ENCODE assay signal across 2 cellular contexts in the genomic region with DNA sequence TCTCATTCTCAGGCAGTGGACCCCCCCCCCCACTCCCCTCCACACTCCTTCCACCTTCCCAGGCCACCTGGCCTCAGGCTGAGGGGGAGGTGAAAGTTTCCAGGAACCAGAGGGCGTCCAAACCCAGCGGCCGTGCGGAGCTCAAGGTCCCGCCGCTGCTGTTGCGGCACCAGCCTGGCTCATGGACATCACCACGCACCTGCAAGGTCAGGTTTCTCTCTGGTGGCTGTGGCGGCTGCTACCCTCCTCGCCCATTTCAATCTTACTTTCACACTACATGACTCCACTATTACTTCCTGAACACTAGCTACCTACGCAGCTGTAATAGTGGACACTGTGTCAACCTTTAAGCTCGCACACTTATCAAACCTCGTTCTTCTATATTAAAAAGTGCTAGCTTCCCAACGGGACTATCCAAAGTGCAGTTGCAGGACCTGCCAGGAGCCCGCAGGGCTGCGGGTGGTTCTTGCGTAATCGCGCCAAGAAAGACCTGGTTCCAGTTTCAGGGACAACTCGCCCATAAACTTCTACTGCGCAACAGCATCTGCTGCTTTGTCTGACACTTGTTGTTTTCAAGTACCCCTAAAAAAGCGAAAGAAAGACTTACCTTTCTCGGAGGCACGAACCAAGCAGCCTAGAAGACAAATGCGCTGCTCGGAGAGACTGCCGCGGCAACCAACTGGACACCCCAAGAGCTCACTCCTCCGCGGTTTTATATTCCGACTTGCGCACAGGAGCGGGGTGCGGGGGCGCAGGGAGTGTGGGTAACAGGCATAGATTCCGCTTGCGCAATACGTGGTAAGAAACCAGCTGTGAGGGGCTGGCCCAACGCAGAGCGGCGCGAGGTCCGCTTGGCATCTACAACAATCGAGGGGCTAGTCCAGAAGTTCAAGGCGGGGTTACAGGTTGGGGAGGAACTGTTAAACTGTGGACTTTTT.
TF ChIP-seq lines count a peak whose summit lies in the region.

A gene with protein sequence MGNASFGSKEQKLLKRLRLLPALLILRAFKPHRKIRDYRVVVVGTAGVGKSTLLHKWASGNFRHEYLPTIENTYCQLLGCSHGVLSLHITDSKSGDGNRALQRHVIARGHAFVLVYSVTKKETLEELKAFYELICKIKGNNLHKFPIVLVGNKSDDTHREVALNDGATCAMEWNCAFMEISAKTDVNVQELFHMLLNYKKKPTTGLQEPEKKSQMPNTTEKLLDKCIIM (minus strand): TSS at position 687 of the 938 bp plus-strand sequence. CDS start 3,330 bp downstream, outside the sequence.

TF ChIP-seq in HepG2, 621 proteins besides CTCF, POLR2A, EP300 and RAD21 (continued from another document):
- no peak for TF ChIP-seq ZNF253 (CRISPR knock-in tag; IDR thresholded peaks at IDR 0.05; ENCODE audit: borderline replicate concordance)
- no peak for TF ChIP-seq SIX4 (CRISPR knock-in tag; IDR thresholded peaks at IDR 0.05)
- TF ChIP-seq HDAC6 (IDR thresholded peaks at IDR 0.05; ENCODE audit: low read depth, low read length) = no peak
- TF ChIP-seq SKI (IDR thresholded peaks at IDR 0.05; ENCODE audit: partially characterized antibody) = no peak
- TF ChIP-seq, protein P1, sequence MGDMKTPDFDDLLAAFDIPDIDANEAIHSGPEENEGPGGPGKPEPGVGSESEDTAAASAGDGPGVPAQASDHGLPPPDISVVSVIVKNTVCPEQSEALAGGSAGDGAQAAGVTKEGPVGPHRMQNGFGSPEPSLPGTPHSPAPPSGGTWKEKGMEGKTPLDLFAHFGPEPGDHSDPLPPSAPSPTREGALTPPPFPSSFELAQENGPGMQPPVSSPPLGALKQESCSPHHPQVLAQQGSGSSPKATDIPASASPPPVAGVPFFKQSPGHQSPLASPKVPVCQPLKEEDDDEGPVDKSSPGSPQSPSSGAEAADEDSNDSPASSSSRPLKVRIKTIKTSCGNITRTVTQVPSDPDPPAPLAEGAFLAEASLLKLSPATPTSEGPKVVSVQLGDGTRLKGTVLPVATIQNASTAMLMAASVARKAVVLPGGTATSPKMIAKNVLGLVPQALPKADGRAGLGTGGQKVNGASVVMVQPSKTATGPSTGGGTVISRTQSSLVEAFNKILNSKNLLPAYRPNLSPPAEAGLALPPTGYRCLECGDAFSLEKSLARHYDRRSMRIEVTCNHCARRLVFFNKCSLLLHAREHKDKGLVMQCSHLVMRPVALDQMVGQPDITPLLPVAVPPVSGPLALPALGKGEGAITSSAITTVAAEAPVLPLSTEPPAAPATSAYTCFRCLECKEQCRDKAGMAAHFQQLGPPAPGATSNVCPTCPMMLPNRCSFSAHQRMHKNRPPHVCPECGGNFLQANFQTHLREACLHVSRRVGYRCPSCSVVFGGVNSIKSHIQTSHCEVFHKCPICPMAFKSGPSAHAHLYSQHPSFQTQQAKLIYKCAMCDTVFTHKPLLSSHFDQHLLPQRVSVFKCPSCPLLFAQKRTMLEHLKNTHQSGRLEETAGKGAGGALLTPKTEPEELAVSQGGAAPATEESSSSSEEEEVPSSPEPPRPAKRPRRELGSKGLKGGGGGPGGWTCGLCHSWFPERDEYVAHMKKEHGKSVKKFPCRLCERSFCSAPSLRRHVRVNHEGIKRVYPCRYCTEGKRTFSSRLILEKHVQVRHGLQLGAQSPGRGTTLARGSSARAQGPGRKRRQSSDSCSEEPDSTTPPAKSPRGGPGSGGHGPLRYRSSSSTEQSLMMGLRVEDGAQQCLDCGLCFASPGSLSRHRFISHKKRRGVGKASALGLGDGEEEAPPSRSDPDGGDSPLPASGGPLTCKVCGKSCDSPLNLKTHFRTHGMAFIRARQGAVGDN (CRISPR knock-in tag; IDR thresholded peaks at IDR 0.05) = peak; percentile 8; the same call in 1 of the 2 replicates
- no peak for TF ChIP-seq TRIM24 (CRISPR knock-in tag; IDR thresholded peaks at IDR 0.05)
- TF ChIP-seq CEBPG (CRISPR knock-in tag; IDR thresholded peaks at IDR 0.05) = peak; percentile 23; the same call in 1 of the 2 replicates

TF ChIP-seq in HEK293T, 16 proteins besides CTCF, POLR2A, EP300 and RAD21 (continued from another document):
- TF ChIP-seq, protein P2, sequence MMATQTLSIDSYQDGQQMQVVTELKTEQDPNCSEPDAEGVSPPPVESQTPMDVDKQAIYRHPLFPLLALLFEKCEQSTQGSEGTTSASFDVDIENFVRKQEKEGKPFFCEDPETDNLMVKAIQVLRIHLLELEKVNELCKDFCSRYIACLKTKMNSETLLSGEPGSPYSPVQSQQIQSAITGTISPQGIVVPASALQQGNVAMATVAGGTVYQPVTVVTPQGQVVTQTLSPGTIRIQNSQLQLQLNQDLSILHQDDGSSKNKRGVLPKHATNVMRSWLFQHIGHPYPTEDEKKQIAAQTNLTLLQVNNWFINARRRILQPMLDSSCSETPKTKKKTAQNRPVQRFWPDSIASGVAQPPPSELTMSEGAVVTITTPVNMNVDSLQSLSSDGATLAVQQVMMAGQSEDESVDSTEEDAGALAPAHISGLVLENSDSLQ (IDR thresholded peaks at IDR 0.05) = no peak
- no peak for TF ChIP-seq FOXK2 (IDR thresholded peaks at IDR 0.05)
